14 cellular contexts compared by ENCODE assay signal in the genomic region with DNA sequence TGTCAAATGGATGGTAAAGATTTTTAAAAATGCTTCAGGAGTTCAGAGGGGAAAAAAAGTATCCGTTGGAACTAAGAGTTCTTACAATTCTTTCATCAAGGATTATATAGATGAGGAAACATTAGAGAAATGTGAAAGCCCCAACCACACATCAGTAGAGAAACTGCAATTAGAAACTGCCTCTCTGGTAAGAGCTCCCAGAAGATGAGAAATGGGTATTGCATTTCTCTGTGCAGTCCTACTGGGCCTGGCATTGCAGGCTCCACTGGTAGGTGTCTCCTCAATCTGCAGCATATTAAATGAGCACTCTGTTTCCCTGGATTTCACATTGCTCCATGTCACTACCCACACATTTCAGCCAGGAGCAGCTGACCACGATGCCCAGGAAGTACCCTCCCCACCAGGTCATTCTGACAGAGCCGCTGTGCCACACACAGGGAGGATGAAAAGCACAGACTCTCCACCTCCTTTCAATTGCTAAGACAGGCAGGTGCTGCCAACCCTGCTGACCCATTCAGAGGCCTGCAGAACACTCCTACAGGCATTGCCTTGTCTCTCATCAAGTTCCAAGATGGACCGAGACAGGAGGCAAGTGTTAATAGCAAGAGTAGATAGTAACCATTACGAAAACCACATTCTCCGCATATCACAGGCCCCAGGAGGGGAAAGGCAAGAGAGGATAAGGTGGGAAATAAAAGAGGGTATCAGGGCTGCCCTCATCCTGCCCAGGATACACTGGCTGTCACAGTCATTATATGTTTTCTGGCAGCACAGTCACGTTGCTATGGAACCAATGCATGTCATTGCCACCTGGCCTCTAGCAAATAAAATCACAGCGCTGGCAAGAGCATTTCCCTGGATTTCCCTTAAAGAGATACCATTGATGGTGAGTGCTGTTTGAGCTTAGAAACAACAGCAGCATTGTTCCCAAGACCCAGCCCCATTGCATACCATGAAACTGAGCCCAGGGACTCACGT.
A peak's percentile ranks its signal among the peaks of the same experiment; 100 is the strongest.
DNase-seq lines count a peak whose midpoint lies in the region; ATAC-seq and TF ChIP-seq lines count a peak whose summit lies in the region.
"Had no signal": no experiment of that assay in that cellular context is flagged by ENCODE, and none has a peak within 500 bp of the region (broad histone marks: within the 10 kb centered on the region; RNA-seq: fewer than 3 reads in every experiment).

No MANE protein-coding gene starts in this region.

- no peak overlapping the region for H3K4me3 ChIP-seq in right atrium auricular region
- no peak overlapping the region for H3K4me3 ChIP-seq in heart right ventricle
- H3K4me3 ChIP-seq in A673 (ENCODE audit: low read depth, low read length, poor library complexity, severe bottlenecking), result no peak overlapping the region

- TF ChIP-seq CTCF in right atrium auricular region (IDR thresholded peaks at IDR 0.05), result no peak
- no peak for TF ChIP-seq CTCF in heart right ventricle (IDR thresholded peaks at IDR 0.05)
- TF ChIP-seq CTCF in type B pancreatic cell (conservative IDR thresholded peaks at IDR 0.05), result no peak
- no peak for TF ChIP-seq CTCF in A673 (conservative IDR thresholded peaks at IDR 0.05; ENCODE audit: low read depth, low read length)

- no TSS peak for BruUV-seq in A673 (replicated peaks; lab: Mats Ljungman, UMichigan)

- peak overlapping the region in 1 of 2 donors; percentile 23 for H3K27ac ChIP-seq in right atrium auricular region
- H3K27ac ChIP-seq in heart right ventricle, result no peak overlapping the region
- no peak overlapping the region for H3K27ac ChIP-seq in A673 (ENCODE audit: low read depth, low read length, poor library complexity, severe bottlenecking)

- POLR2A ChIA-PET in A673 (lab: Charles Lee; ENCODE audit: low non-redundant PET), result no interaction called here

- peaks cover 24% of the 10 kb centered on the region for H3K4me1 Mint-ChIP-seq in type B pancreatic cell (ENCODE audit: unreplicated experiment)

- peaks cover 0 to 25% of the 10 kb centered on the region in 2 donors for H3K4me1 ChIP-seq in right atrium auricular region
- H3K4me1 ChIP-seq in heart right ventricle, result peaks cover 0 to 36% (median 22%) of the 10 kb centered on the region in 9 donors
- H3K4me1 ChIP-seq in A673 (ENCODE audit: insufficient read depth, low read length, poor library complexity, severe bottlenecking), result no peaks in the 10 kb centered on the region

- no peaks in the 10 kb centered on the region for H3K9me3 ChIP-seq in right atrium auricular region
- no peaks in the 10 kb centered on the region for H3K9me3 ChIP-seq in heart right ventricle
- H3K9me3 ChIP-seq in A673 (ENCODE audit: low read depth, low read length, poor library complexity, severe bottlenecking), result no peaks in the 10 kb centered on the region

- no peaks in the 10 kb centered on the region for H3K27me3 ChIP-seq in right atrium auricular region
- no peaks in the 10 kb centered on the region for H3K27me3 ChIP-seq in heart right ventricle
- H3K27me3 ChIP-seq in A673 (replicated peaks; ENCODE audit: insufficient read depth, low read depth, low read length, poor library complexity), result no peaks in the 10 kb centered on the region

- H3K9me3 Mint-ChIP-seq in type B pancreatic cell, result no peaks in the 10 kb centered on the region
- H3K9me3 Mint-ChIP-seq: neural crest cell; stimulated activated naive CD8-positive, alpha-beta T cell treated with anti-CD3 and anti-CD28 coated beads, Interleukin-15, Interleukin-2, amounts not matched to agents 100 ng/mL and 50 ng/mL, for 24 hours had no signal

- CTCF ChIA-PET in A673 (lab: Charles Lee), result no interaction called here

- ATAC-seq in Right ventricle myocardium superior (ENCODE audit: poor library complexity) (peak; percentile 79), heart right ventricle (peak in 6 of 8 donors; percentile 33 to 73 (median 61)), GM18867 (IDR thresholded peaks at IDR 0.05; ENCODE audit: unreplicated experiment) (no peak), HG03442 (IDR thresholded peaks at IDR 0.05; ENCODE audit: unreplicated experiment) (no peak)

- peaks cover 17% of the 10 kb centered on the region for H3K36me3 Mint-ChIP-seq in type B pancreatic cell

- H3K27ac Mint-ChIP-seq in type B pancreatic cell, result peak overlapping the region; percentile 66
- H3K27ac Mint-ChIP-seq: B cell; stimulated activated naive CD8-positive, alpha-beta T cell treated with anti-CD3 and anti-CD28 coated beads, Interleukin-15, Interleukin-2, amounts not matched to agents 100 ng/mL and 50 ng/mL, for 24 hours had no signal

- no peak overlapping the region for H3K4me3 Mint-ChIP-seq in type B pancreatic cell
- H3K4me3 Mint-ChIP-seq: B cell; neural crest cell; stimulated activated naive CD8-positive, alpha-beta T cell treated with anti-CD3 and anti-CD28 coated beads, Interleukin-15, Interleukin-2, amounts not matched to agents 100 ng/mL and 50 ng/mL, for 24 hours had no signal

- intact Hi-C loops in Right ventricle myocardium superior (cut with DNase I), result no loop called here
- intact Hi-C loops in heart right ventricle (cut with DNase I), result loop anchor here in 8 of 10 donors (5.0 to 10.0 kb wide), 4 partner anchors 185 to 445 kb away; no protein-coding TSS in a partner anchor
- intact Hi-C loops in A673 (cut with micrococcal nuclease; ENCODE audit: unreplicated experiment), result loop anchor here (10.0 kb wide), 2 partner anchors 445 to 565 kb away; no protein-coding TSS in a partner anchor

- DNase-seq in Right ventricle myocardium superior (no peak), right atrium auricular region (ENCODE audit: low spot score) (no peak), OCI-M1 (lab: John Stamatoyannopoulos, UW) (peak; percentile 15), heart right ventricle (no peak), type B pancreatic cell (ENCODE audit: extremely low spot score, unreplicated experiment) (no peak), A673 (ENCODE audit: low spot score) (no peak)
- DNase-seq: activated CD8-positive, alpha-beta memory T cell treated with anti-CD3 and anti-CD28 coated beads, Interleukin-2, amount 50 U/mL, for 4 hours; stimulated activated CD4-positive, alpha-beta T cell treated with anti-CD3 and anti-CD28 coated beads, Interleukin-2, amount 100 ng/mL, for 24 hours; T-helper 9 cell had no signal

- no peaks in the 10 kb centered on the region for H3K27me3 Mint-ChIP-seq in type B pancreatic cell
- H3K27me3 Mint-ChIP-seq: stimulated activated naive CD8-positive, alpha-beta T cell treated with anti-CD3 and anti-CD28 coated beads, Interleukin-15, Interleukin-2, amounts not matched to agents 100 ng/mL and 50 ng/mL, for 24 hours had no signal

- H3K36me3 ChIP-seq in right atrium auricular region, result peaks cover 18% of the 10 kb centered on the region
- peaks cover 0 to 30% (median 0%) of the 10 kb centered on the region in 9 donors for H3K36me3 ChIP-seq in heart right ventricle
- H3K36me3 ChIP-seq in A673 (ENCODE audit: insufficient read depth, low read length, poor library complexity, severe bottlenecking), result no peaks in the 10 kb centered on the region

- 45 to 60% methylated on average over 9 of the region's 9 CpGs for WGBS in heart right ventricle, 2 donors

Comparison
In these comparisons a context has a peak if more than half of its experiments do, and no peak if none do; other contexts are left out.
1. ATAC-seq: peak in Right ventricle myocardium superior (single experiment) and heart right ventricle (6 of 8); none in GM18867 (single experiment) and HG03442 (single experiment).